In the genomic region with DNA sequence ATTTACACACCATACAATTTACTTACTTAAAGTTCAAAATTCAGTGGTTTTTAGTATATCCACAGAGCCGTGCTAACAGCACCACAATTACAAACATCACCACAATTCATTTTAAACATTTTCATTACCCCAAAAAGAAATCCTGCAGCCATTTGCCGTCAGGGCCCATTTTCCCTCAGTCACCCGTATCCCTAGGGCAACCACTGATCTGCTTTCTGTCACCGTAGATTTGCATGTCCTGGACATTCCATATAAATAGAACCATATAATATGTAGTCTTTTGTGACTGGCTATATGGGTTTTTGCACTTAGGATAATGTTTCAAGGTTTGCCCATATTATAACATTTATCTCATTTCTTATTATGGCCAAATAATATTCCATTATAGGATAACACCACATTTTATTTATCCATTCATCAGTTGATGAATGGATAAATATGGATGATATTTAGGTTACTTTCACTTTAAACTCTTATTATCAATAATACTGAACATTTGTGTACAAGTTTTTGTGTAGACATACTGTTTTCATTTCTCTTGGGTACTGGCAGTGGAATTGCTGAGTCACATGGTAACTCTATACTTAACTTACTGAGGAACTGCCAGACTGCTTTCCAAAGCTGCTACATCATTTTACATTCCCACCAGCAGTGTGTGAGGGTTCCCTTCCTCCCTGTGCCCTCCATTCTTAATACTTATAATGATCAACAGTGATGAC, we compare ENCODE assay signal across 16 cellular contexts.
A peak's percentile ranks its signal among the peaks of the same experiment; 100 is the strongest.
DNase-seq lines count a peak whose midpoint lies in the region; ATAC-seq, FAIRE-seq and TF ChIP-seq lines count a peak whose summit lies in the region.
"Had no signal": no experiment of that assay in that cellular context is flagged by ENCODE, and none has a peak within 500 bp of the region (broad histone marks: within the 10 kb centered on the region; RNA-seq: fewer than 3 reads in every experiment).

No MANE protein-coding gene starts in this region.

- peaks cover 30% of the 10 kb centered on the region for H3K4me1 ChIP-seq in ACC112 (ENCODE audit: control insufficient read depth, insufficient read depth, low read length, unreplicated experiment)
- H3K4me1 ChIP-seq: upper lobe of right lung had no signal

- DNase-seq in H54 (ENCODE audit: insufficient read length, low spot score): no peak
- DNase-seq in fibroblast of peridontal ligament (ENCODE audit: extremely low read depth): peak; percentile 94
- no peak for DNase-seq in activated CD4-positive, alpha-beta T cell treated with anti-CD3 and anti-CD28 coated beads, Interleukin-2, amount 50 U/mL, for 1 hour
- DNase-seq in GM19238 (ENCODE audit: insufficient read length, low spot score): no peak
- DNase-seq in hypothalamus (lab: John Stamatoyannopoulos, UW): no peak
- DNase-seq: activated CD4-positive, alpha-beta T cell treated with anti-CD3 and anti-CD28 coated beads, Interleukin-2, amount 50 U/mL, for 4 hours; activated effector memory CD4-positive, alpha-beta T cell treated with anti-CD3 and anti-CD28 coated beads, Interleukin-2, amount 50 U/mL, for 16 hours; mesendoderm; NCI-H69; upper lobe of right lung had no signal

- H2AFZ ChIP-seq in ACC112 (ENCODE audit: low read length, unreplicated experiment): peak overlapping the region; percentile 39
- H2AFZ ChIP-seq: hepatocyte had no signal

- no peak for TF ChIP-seq POLR2A in H54 (IDR thresholded peaks at IDR 0.05; ENCODE audit: low read depth, low read length)

- H3K27me3 ChIP-seq in ACC112 (ENCODE audit: insufficient read depth, low read length): no peaks in the 10 kb centered on the region
- H3K27me3 ChIP-seq: hepatocyte, upper lobe of right lung had no signal

- ATAC-seq in SK-N-SH treated with all-trans-retinoic acid at 6 μM for 48 hours (peak; percentile 97), GM21825 (IDR thresholded peaks at IDR 0.05; ENCODE audit: unreplicated experiment) (no peak)
- ATAC-seq: upper lobe of right lung had no signal

- H3K4me3 ChIP-seq in ACC112 (ENCODE audit: low read depth, low read length): peak overlapping the region; percentile 9; the same call in 1 of the 2 replicates
- H3K4me3 ChIP-seq: coronary artery, hepatocyte, upper lobe of right lung had no signal

- peaks cover 2% of the 10 kb centered on the region for H3K79me2 ChIP-seq in ACC112 (ENCODE audit: control insufficient read depth, insufficient read depth, low read length, unreplicated experiment)
- H3K79me2 ChIP-seq: hepatocyte had no signal

- peaks cover 7% of the 10 kb centered on the region for H3K36me3 ChIP-seq in ACC112 (ENCODE audit: insufficient read depth, low read length)
- H3K36me3 ChIP-seq: upper lobe of right lung had no signal

- peak overlapping the region; percentile 84 for H3K27ac ChIP-seq in ACC112 (ENCODE audit: low read depth, low read length)
- H3K27ac ChIP-seq: C4-2B, coronary artery, hepatocyte, upper lobe of right lung had no signal

- FAIRE-seq in H54 (lab: Jason Lieb, UNC): peak; percentile 81

TF ChIP-seq in SK-N-SH treated with all-trans-retinoic acid at 6 μM for 48 hours, 23 proteins besides CTCF, POLR2A, EP300 and RAD21:
- TF ChIP-seq CSRNP3 (CRISPR knock-in tag; IDR thresholded peaks at IDR 0.05) (no peak), TCF4 (CRISPR knock-in tag; IDR thresholded peaks at IDR 0.05; ENCODE audit: borderline replicate concordance) (no peak), TOX (CRISPR knock-in tag; IDR thresholded peaks at IDR 0.05; ENCODE audit: borderline replicate concordance) (0 out of 2 replicates have a peak, but pooled peaks have one; percentile 29)
